Comparison of ENCODE assay signal across 8 cellular contexts in genomic region chr16:24013733-24014645, GRCh38.
DNase-seq lines count a peak whose midpoint lies in the region; ATAC-seq and TF ChIP-seq lines count a peak whose summit lies in the region.

No MANE protein-coding gene starts in this region.

- no peaks in the 10 kb centered on the region for H3K36me3 ChIP-seq in transverse colon
- no peaks in the 10 kb centered on the region for H3K36me3 ChIP-seq in ovary

- H3K27ac ChIP-seq in right cardiac atrium (ENCODE audit: low read length) = no peak overlapping the region
- peak overlapping the region in 3 of 4 donors; percentile 35 to 73 (median 49) for H3K27ac ChIP-seq in transverse colon
- no peak overlapping the region for H3K27ac ChIP-seq in ovary

- intact Hi-C loops in right cardiac atrium (cut with DNase I) (loop anchor here in 2 of 4 donors (10.0 kb wide), 2 partner anchors 209 to 279 kb away; no protein-coding TSS in a partner anchor), transverse colon (cut with DNase I; ENCODE audit: low total_unique reads) (no loop called here), ovary (cut with DNase I) (no loop called here)

- peak overlapping the region; percentile 19; the same call in 1 of the 2 replicates for H3K4me3 ChIP-seq in GM12865 (ENCODE audit: low read depth, low read length)
- no peak overlapping the region for H3K4me3 ChIP-seq in right cardiac atrium (ENCODE audit: low read length)
- H3K4me3 ChIP-seq in transverse colon = no peak overlapping the region
- H3K4me3 ChIP-seq in ovary = no peak overlapping the region

- no peaks in the 10 kb centered on the region for H3K27me3 ChIP-seq in right cardiac atrium (ENCODE audit: control insufficient read depth, insufficient read depth)
- no peaks in the 10 kb centered on the region for H3K27me3 ChIP-seq in transverse colon
- H3K27me3 ChIP-seq in ovary = no peaks in the 10 kb centered on the region

- TF ChIP-seq POLR2A in transverse colon (IDR thresholded peaks at IDR 0.05) (no peak), ovary (IDR thresholded peaks at IDR 0.05) (no peak)

- in situ Hi-C loops in transverse colon (cut with MboI; ENCODE audit: low pct_ligation_motif_present in 1 of 4, low pct_unique_long_range_greater_than_20kb in 1 of 4, low sequenced_read_pairs in 3 of 4) (loop anchor here (5.0 to 10.0 kb wide), 4 partner anchors 207 to 219 kb away; no protein-coding TSS in a partner anchor), ACHN (cut with HindIII; ENCODE audit: low pct_ligation_motif_present, low pct_unique_long_range_greater_than_20kb, low sequenced_read_pairs) (loop anchor here (25.0 kb wide), 1 partner anchor 227 kb away; no protein-coding TSS in a partner anchor)

- H3K4me1 ChIP-seq in right cardiac atrium (ENCODE audit: control insufficient read depth, insufficient read depth, low read length) (no peaks in the 10 kb centered on the region), transverse colon (peaks cover 0 to 28% (median 15%) of the 10 kb centered on the region in 4 donors), ovary (ENCODE audit: insufficient read depth) (no peaks in the 10 kb centered on the region)

- TF ChIP-seq CTCF in GM12865 (IDR thresholded peaks at IDR 0.05; ENCODE audit: insufficient read depth, low read depth, low read length, missing control alignments) = no peak
- no peak for TF ChIP-seq CTCF in transverse colon (IDR thresholded peaks at IDR 0.05)
- no peak for TF ChIP-seq CTCF in ovary (IDR thresholded peaks at IDR 0.05)

- ATAC-seq in GM21526 (IDR thresholded peaks at IDR 0.05; ENCODE audit: low FRiP score, unreplicated experiment) = peak; percentile 78
- ATAC-seq in right cardiac atrium = peak; percentile 40 to 86

- WGBS in right cardiac atrium = 51% methylated on average over 10 of the region's 10 CpGs
- WGBS in transverse colon (ENCODE audit: low coverage in 1 of 2), 2 donors = 25 to 27% methylated on average over 3 to 10 of the region's 10 CpGs
- WGBS in ovary, 3 donors = 50 to 59% (median 55%) methylated on average over 10 of the region's 10 CpGs

- TF ChIP-seq EP300 in transverse colon (IDR thresholded peaks at IDR 0.05; ENCODE audit: low read depth) = no peak
- TF ChIP-seq EP300 in ovary (IDR thresholded peaks at IDR 0.05) = no peak

- peak; percentile 97 for DNase-seq in GM12865 (ENCODE audit: low read depth)
- peak; percentile 30 for DNase-seq in KG1 (lab: John Stamatoyannopoulos, UW)
- peak; percentile 19 for DNase-seq in activated CD4-positive, alpha-beta T cell treated with anti-CD3 and anti-CD28 coated beads for 1 hour
- peak in 1 of 3 donors; percentile 45 for DNase-seq in right cardiac atrium
- DNase-seq in transverse colon = peak; percentile 65
- no peak for DNase-seq in ovary
- DNase-seq in ACHN = no peak

- H3K9me3 ChIP-seq in right cardiac atrium (ENCODE audit: control insufficient read depth, low read length) (no peaks in the 10 kb centered on the region), transverse colon (no peaks in the 10 kb centered on the region), ovary (no peaks in the 10 kb centered on the region)

Comparison
In these comparisons a context has a peak if more than half of its experiments do, and no peak if none do; other contexts are left out.
1. DNase-seq: peak in GM12865 (single experiment), KG1 (single experiment), activated CD4-positive, alpha-beta T cell treated with anti-CD3 and anti-CD28 coated beads for 1 hour (single experiment) and transverse colon (single experiment); none in ovary (0 of 5) and ACHN (single experiment).
2. H3K27ac ChIP-seq: peak in transverse colon (3 of 4); none in right cardiac atrium (single experiment) and ovary (0 of 2).